10 cellular contexts compared by ENCODE assay signal in the genomic region with DNA sequence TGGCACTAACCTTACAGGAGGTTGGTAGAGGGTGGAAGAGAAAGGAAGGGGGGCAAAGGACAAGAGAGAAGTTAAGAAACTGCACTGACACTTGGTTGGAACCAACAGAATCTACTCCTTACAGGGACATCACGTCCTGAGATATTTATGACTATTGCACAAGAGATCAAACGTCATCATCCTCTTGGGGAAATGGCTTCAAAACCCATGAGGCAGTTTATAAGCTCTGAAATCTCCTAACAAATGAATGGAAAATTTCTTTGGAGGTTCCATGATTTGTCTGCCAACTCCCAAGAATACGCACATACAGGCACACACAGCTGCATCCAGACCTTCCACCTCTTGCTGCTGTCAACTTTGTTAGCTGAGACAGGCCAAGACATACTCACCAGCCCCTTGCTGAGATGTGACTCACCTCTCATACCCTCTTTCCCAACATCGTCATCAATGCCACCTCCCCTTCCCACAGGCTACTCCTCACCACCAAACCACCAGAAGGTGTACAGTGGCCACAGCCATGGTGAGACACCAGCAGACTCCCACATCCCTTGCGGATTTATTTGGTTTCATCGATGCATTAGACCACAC.
DNase-seq lines count a peak whose midpoint lies in the region; ATAC-seq and FAIRE-seq lines count a peak whose summit lies in the region.
"Had no signal": no experiment of that assay in that cellular context is flagged by ENCODE, and none has a peak within 500 bp of the region (broad histone marks: within the 10 kb centered on the region; RNA-seq: fewer than 3 reads in every experiment).

No MANE protein-coding gene starts in this region.

- peak overlapping the region in 1 of 2 experiments; percentile 66 for H3K18ac ChIP-seq in mesenchymal stem cell (ENCODE audit: low read depth in 1 of 2, low read length in 2 of 2)

- no peaks in the 10 kb centered on the region for H3K9me3 ChIP-seq in mesenchymal stem cell (ENCODE audit: control insufficient read depth, low read length)

- no peaks in the 10 kb centered on the region for H3K36me3 ChIP-seq in mesenchymal stem cell (ENCODE audit: control insufficient read depth in 1 of 2, insufficient read depth in 2 of 2, low read depth in 1 of 2, low read length in 2 of 2)

- H3K4me1 ChIP-seq in mesenchymal stem cell (ENCODE audit: control insufficient read depth, insufficient read depth, low read depth, low read length) = peaks cover 9% of the 10 kb centered on the region

- H4K91ac ChIP-seq in mesenchymal stem cell (ENCODE audit: low read length) = no peak overlapping the region

- H2AK5ac ChIP-seq in mesenchymal stem cell (ENCODE audit: low read length, severe bottlenecking) = no peak overlapping the region

- 54% methylated on average over 4 of the region's 6 CpGs for WGBS in mesenchymal stem cell

- H3K4me3 ChIP-seq in mesenchymal stem cell (ENCODE audit: insufficient read depth in 1 of 2, low read depth in 1 of 2, low read length in 2 of 2) = no peak overlapping the region
- H3K4me3 ChIP-seq: GM23338 had no signal

- no peaks in the 10 kb centered on the region for H3K27me3 ChIP-seq in mesenchymal stem cell (ENCODE audit: control insufficient read depth in 1 of 2, insufficient read depth in 1 of 2, low read length in 2 of 2)

- no peak overlapping the region for H3K9ac ChIP-seq in mesenchymal stem cell (ENCODE audit: low read length)

- H3K79me1 ChIP-seq in mesenchymal stem cell (replicated peaks; ENCODE audit: low read length, poor library complexity, severe bottlenecking) = no peaks in the 10 kb centered on the region

- no peak overlapping the region for H2BK5ac ChIP-seq in mesenchymal stem cell (ENCODE audit: low read depth, low read length, poor library complexity, severe bottlenecking)

- no peak overlapping the region for H2BK12ac ChIP-seq in mesenchymal stem cell (ENCODE audit: low read length in 2 of 2)

- H3K4ac ChIP-seq in mesenchymal stem cell (ENCODE audit: low read depth in 1 of 2, low read length in 2 of 2) = peak overlapping the region in 1 of 2 experiments; percentile 80

- H3K14ac ChIP-seq in mesenchymal stem cell (ENCODE audit: low read length in 2 of 2) = no peak overlapping the region

- peak; percentile 42 for FAIRE-seq in HTR-8/SVneo (lab: Jason Lieb, UNC)

- no peak overlapping the region for H3K4me2 ChIP-seq in mesenchymal stem cell (ENCODE audit: low read length, poor library complexity, severe bottlenecking)
- H3K4me2 ChIP-seq: GM23338 had no signal

- no peak overlapping the region for H2AFZ ChIP-seq in mesenchymal stem cell (ENCODE audit: low read depth, low read length)
- H2AFZ ChIP-seq: GM23338 had no signal

- H2BK120ac ChIP-seq in mesenchymal stem cell (ENCODE audit: low read depth, low read length) = no peak overlapping the region

- peak overlapping the region; percentile 63 for H2BK15ac ChIP-seq in mesenchymal stem cell (ENCODE audit: low read depth, poor library complexity, severe bottlenecking)

- ATAC-seq in HG02840 (IDR thresholded peaks at IDR 0.05; ENCODE audit: low FRiP score, unreplicated experiment) = no peak
- no peak for ATAC-seq in GM18520 (IDR thresholded peaks at IDR 0.05; ENCODE audit: unreplicated experiment)
- ATAC-seq: GM23338 had no signal

- no peak overlapping the region for H3K23ac ChIP-seq in mesenchymal stem cell (ENCODE audit: low read length in 2 of 2)

- H4K8ac ChIP-seq in mesenchymal stem cell (ENCODE audit: low read length) = no peak overlapping the region

- peak; percentile 60 for DNase-seq in AG20443 (ENCODE audit: low spot score)
- peak; percentile 10 for DNase-seq in HTR-8/SVneo (ENCODE audit: insufficient read length, low spot score)
- peak; percentile 91 for DNase-seq in astrocyte of the hippocampus (ENCODE audit: low read depth, low spot score)
- DNase-seq in mesenchymal stem cell = peak; percentile 77
- DNase-seq in SW 1271 (lab: John Stamatoyannopoulos, UW) = no peak
- DNase-seq in D341Med (ENCODE audit: low spot score) = no peak
- DNase-seq: MM.1S had no signal

- no peak overlapping the region for H3K27ac ChIP-seq in mesenchymal stem cell (ENCODE audit: low read length, poor library complexity, severe bottlenecking)

Comparison
In these comparisons a context has a peak if more than half of its experiments do, and no peak if none do; other contexts are left out.
1. DNase-seq: peak in AG20443 (single experiment), HTR-8/SVneo (single experiment), astrocyte of the hippocampus (single experiment) and mesenchymal stem cell (single experiment); none in SW 1271 (0 of 2) and D341Med (single experiment).